Comparison of ENCODE assay signal across 13 cellular contexts in the genomic region with DNA sequence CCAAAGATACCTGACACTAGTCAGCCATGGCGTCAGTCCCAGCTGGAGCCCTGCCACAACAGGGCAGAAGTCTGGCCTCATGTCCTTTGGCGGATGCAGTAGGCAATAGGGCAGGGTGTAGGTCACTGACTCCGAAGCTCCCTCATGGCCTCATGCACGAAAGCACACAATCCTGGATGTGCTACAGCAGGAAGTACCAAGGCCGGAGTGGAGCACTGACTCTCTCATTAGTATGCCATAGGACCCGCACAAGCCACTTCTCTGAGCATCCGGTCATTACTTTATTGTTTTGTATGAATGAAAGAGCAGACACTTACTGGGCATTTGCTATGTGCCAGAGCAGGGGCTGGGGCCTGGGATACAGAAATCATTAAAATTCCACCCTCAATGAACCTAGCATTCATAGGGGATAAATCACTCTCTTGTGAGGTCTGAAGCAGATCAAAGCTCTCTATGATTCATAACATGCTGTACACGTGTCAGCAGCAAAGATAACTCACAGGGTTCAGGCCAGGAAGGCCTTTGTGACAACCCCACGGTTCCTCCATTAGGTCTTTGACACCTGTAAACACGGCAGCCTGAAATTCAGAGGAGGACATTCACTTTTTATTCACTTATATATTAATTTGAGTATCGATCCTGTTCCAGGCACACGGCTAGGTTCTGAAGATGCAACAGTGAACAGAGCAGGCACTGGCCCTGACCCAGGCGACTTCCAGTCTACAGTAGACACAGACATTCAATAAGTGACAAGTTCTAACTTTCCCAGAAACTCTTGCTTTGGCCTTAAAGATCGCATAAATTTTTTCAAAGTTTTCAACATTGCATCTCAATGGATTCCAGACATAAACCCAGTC.
A peak's percentile ranks its signal among the peaks of the same experiment; 100 is the strongest.
DNase-seq lines count a peak whose midpoint lies in the region; ATAC-seq lines count a peak whose summit lies in the region.
"Had no signal": no experiment of that assay in that cellular context is flagged by ENCODE, and none has a peak within 500 bp of the region (broad histone marks: within the 10 kb centered on the region; RNA-seq: fewer than 3 reads in every experiment).

No MANE protein-coding gene starts in this region.

- no peak overlapping the region for H3K4me3 Mint-ChIP-seq in activated T-cell treated with anti-CD3 and anti-CD28 coated beads, Interleukin-2, amount 50 U/mL, for 72 hours
- H3K4me3 Mint-ChIP-seq in effector memory CD8-positive, alpha-beta T cell = no peak overlapping the region
- H3K4me3 Mint-ChIP-seq: activated B cell treated with CpG ODN at 0.5 μM for 24 hours; activated naive CD8-positive, alpha-beta T cell treated with anti-CD3 and anti-CD28 coated beads for 36 hours had no signal

- H3K4me3 ChIP-seq in ACC112 (ENCODE audit: low read depth, low read length) = no peak overlapping the region
- H3K4me3 ChIP-seq: colonic mucosa had no signal

- H3K36me3 Mint-ChIP-seq in activated T-cell treated with anti-CD3 and anti-CD28 coated beads, Interleukin-2, amount 50 U/mL, for 72 hours (ENCODE audit: insufficient read depth in 2 of 2) = no peaks in the 10 kb centered on the region
- no peaks in the 10 kb centered on the region for H3K36me3 Mint-ChIP-seq in effector memory CD8-positive, alpha-beta T cell (ENCODE audit: insufficient read depth)
- H3K36me3 Mint-ChIP-seq: activated naive CD8-positive, alpha-beta T cell treated with anti-CD3 and anti-CD28 coated beads for 36 hours had no signal

- DNase-seq in HS-27A (ENCODE audit: low read depth) = peak; percentile 88
- peak; percentile 71 for DNase-seq in amniotic epithelial cell (ENCODE audit: low read depth)
- peak; percentile 34 for DNase-seq in hepatic stellate cell (ENCODE audit: low spot score)
- DNase-seq in MV-4-11 (lab: John Stamatoyannopoulos, UW) = no peak
- no peak for DNase-seq in activated T-cell treated with anti-CD3 and anti-CD28 coated beads, Interleukin-2, amount 50 U/mL, for 72 hours
- DNase-seq in effector memory CD8-positive, alpha-beta T cell = no peak
- DNase-seq in activated effector memory CD4-positive, alpha-beta T cell treated with Interleukin-2 at 50 U/mL for 16 hours = no peak
- DNase-seq: activated B cell treated with CpG ODN at 0.5 μM for 24 hours; activated naive CD8-positive, alpha-beta T cell treated with anti-CD3 and anti-CD28 coated beads for 36 hours; colonic mucosa; DMS 273 treated with DMSO at 0.1 percent for 48 hours; foreskin melanocyte had no signal

- no peak for ATAC-seq in activated T-cell treated with anti-CD3 and anti-CD28 coated beads, Interleukin-2, amount 50 U/mL, for 72 hours (replicated peaks in 1 of 2)
- no peak for ATAC-seq in effector memory CD8-positive, alpha-beta T cell (replicated peaks)

- H2AFZ ChIP-seq in ACC112 (ENCODE audit: low read length, unreplicated experiment) = peak overlapping the region; percentile 53

- H3K27ac ChIP-seq in ACC112 (ENCODE audit: low read depth, low read length) = peak overlapping the region; percentile 67
- H3K27ac ChIP-seq: colonic mucosa had no signal

- no peaks in the 10 kb centered on the region for H3K27me3 ChIP-seq in ACC112 (ENCODE audit: insufficient read depth, low read length)
- H3K27me3 ChIP-seq: colonic mucosa had no signal

- peaks cover 26% of the 10 kb centered on the region for H3K4me1 ChIP-seq in ACC112 (ENCODE audit: control insufficient read depth, insufficient read depth, low read length, unreplicated experiment)
- H3K4me1 ChIP-seq: colonic mucosa had no signal

- H3K27me3 Mint-ChIP-seq in activated T-cell treated with anti-CD3 and anti-CD28 coated beads, Interleukin-2, amount 50 U/mL, for 72 hours (ENCODE audit: low read depth) = peaks cover 3% of the 10 kb centered on the region
- H3K27me3 Mint-ChIP-seq in effector memory CD8-positive, alpha-beta T cell = peaks cover 29 to 50% of the 10 kb centered on the region in 2 donors

- no peaks in the 10 kb centered on the region for H3K79me2 ChIP-seq in ACC112 (ENCODE audit: control insufficient read depth, insufficient read depth, low read length, unreplicated experiment)

- H3K36me3 ChIP-seq in ACC112 (ENCODE audit: insufficient read depth, low read length) = no peaks in the 10 kb centered on the region
- H3K36me3 ChIP-seq: colonic mucosa had no signal

- no peaks in the 10 kb centered on the region for H3K9me3 Mint-ChIP-seq in activated T-cell treated with anti-CD3 and anti-CD28 coated beads, Interleukin-2, amount 50 U/mL, for 72 hours
- no peaks in the 10 kb centered on the region for H3K9me3 Mint-ChIP-seq in effector memory CD8-positive, alpha-beta T cell
- H3K9me3 Mint-ChIP-seq: activated B cell treated with CpG ODN at 0.5 μM for 24 hours; activated naive CD8-positive, alpha-beta T cell treated with anti-CD3 and anti-CD28 coated beads for 36 hours had no signal

- no peaks in the 10 kb centered on the region for H3K4me1 Mint-ChIP-seq in activated T-cell treated with anti-CD3 and anti-CD28 coated beads, Interleukin-2, amount 50 U/mL, for 72 hours (ENCODE audit: low read depth)
- no peaks in the 10 kb centered on the region for H3K4me1 Mint-ChIP-seq in effector memory CD8-positive, alpha-beta T cell (ENCODE audit: low read depth in 2 of 2)
- H3K4me1 Mint-ChIP-seq: activated B cell treated with CpG ODN at 0.5 μM for 24 hours; activated naive CD8-positive, alpha-beta T cell treated with anti-CD3 and anti-CD28 coated beads for 36 hours had no signal

- no peak overlapping the region for H3K27ac Mint-ChIP-seq in activated T-cell treated with anti-CD3 and anti-CD28 coated beads, Interleukin-2, amount 50 U/mL, for 72 hours
- no peak overlapping the region for H3K27ac Mint-ChIP-seq in effector memory CD8-positive, alpha-beta T cell
- H3K27ac Mint-ChIP-seq: activated B cell treated with CpG ODN at 0.5 μM for 24 hours; activated naive CD8-positive, alpha-beta T cell treated with anti-CD3 and anti-CD28 coated beads for 36 hours had no signal

Comparison
In these comparisons a context has a peak if more than half of its experiments do, and no peak if none do; other contexts are left out.
1. DNase-seq: peak in HS-27A (single experiment), amniotic epithelial cell (single experiment) and hepatic stellate cell (single experiment); none in MV-4-11 (single experiment), activated T-cell treated with anti-CD3 and anti-CD28 coated beads, Interleukin-2, amount 50 U/mL, for 72 hours (0 of 2), effector memory CD8-positive, alpha-beta T cell (0 of 3) and activated effector memory CD4-positive, alpha-beta T cell treated with Interleukin-2 at 50 U/mL for 16 hours (single experiment).